2 cellular contexts compared by ENCODE assay signal in the genomic region with DNA sequence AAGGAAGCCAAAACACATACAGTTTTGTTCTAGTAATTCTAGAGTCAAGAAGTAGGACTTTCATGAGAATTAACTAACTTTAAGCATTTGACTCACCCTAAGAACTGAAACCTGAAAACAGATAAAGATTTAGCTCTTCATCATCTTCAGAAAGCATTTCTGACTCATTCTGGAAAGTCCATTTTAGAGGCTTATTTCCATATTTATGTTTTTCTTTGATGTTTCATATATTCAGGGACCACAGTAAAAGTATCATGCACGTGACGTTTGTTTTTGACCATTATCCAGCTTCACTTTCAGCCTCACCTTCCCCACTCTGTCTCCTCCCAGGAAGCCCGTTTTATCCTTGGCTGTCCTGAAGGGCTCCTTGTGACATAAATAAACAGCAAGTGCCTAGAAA.
TF ChIP-seq lines count a peak whose summit lies in the region.

No MANE protein-coding gene starts in this region.

TF ChIP-seq in WTC11, 78 proteins besides CTCF, POLR2A, EP300 and RAD21 (continued from another document):
- TF ChIP-seq, protein P1, sequence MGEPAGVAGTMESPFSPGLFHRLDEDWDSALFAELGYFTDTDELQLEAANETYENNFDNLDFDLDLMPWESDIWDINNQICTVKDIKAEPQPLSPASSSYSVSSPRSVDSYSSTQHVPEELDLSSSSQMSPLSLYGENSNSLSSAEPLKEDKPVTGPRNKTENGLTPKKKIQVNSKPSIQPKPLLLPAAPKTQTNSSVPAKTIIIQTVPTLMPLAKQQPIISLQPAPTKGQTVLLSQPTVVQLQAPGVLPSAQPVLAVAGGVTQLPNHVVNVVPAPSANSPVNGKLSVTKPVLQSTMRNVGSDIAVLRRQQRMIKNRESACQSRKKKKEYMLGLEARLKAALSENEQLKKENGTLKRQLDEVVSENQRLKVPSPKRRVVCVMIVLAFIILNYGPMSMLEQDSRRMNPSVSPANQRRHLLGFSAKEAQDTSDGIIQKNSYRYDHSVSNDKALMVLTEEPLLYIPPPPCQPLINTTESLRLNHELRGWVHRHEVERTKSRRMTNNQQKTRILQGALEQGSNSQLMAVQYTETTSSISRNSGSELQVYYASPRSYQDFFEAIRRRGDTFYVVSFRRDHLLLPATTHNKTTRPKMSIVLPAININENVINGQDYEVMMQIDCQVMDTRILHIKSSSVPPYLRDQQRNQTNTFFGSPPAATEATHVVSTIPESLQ (CRISPR knock-in tag; IDR thresholded peaks at IDR 0.05) = no peak
- no peak for TF ChIP-seq CREM (CRISPR knock-in tag; IDR thresholded peaks at IDR 0.05)

TF ChIP-seq in GM23338, 12 proteins besides CTCF, POLR2A, EP300 and RAD21 (continued from another document):
- TF ChIP-seq, protein P2, sequence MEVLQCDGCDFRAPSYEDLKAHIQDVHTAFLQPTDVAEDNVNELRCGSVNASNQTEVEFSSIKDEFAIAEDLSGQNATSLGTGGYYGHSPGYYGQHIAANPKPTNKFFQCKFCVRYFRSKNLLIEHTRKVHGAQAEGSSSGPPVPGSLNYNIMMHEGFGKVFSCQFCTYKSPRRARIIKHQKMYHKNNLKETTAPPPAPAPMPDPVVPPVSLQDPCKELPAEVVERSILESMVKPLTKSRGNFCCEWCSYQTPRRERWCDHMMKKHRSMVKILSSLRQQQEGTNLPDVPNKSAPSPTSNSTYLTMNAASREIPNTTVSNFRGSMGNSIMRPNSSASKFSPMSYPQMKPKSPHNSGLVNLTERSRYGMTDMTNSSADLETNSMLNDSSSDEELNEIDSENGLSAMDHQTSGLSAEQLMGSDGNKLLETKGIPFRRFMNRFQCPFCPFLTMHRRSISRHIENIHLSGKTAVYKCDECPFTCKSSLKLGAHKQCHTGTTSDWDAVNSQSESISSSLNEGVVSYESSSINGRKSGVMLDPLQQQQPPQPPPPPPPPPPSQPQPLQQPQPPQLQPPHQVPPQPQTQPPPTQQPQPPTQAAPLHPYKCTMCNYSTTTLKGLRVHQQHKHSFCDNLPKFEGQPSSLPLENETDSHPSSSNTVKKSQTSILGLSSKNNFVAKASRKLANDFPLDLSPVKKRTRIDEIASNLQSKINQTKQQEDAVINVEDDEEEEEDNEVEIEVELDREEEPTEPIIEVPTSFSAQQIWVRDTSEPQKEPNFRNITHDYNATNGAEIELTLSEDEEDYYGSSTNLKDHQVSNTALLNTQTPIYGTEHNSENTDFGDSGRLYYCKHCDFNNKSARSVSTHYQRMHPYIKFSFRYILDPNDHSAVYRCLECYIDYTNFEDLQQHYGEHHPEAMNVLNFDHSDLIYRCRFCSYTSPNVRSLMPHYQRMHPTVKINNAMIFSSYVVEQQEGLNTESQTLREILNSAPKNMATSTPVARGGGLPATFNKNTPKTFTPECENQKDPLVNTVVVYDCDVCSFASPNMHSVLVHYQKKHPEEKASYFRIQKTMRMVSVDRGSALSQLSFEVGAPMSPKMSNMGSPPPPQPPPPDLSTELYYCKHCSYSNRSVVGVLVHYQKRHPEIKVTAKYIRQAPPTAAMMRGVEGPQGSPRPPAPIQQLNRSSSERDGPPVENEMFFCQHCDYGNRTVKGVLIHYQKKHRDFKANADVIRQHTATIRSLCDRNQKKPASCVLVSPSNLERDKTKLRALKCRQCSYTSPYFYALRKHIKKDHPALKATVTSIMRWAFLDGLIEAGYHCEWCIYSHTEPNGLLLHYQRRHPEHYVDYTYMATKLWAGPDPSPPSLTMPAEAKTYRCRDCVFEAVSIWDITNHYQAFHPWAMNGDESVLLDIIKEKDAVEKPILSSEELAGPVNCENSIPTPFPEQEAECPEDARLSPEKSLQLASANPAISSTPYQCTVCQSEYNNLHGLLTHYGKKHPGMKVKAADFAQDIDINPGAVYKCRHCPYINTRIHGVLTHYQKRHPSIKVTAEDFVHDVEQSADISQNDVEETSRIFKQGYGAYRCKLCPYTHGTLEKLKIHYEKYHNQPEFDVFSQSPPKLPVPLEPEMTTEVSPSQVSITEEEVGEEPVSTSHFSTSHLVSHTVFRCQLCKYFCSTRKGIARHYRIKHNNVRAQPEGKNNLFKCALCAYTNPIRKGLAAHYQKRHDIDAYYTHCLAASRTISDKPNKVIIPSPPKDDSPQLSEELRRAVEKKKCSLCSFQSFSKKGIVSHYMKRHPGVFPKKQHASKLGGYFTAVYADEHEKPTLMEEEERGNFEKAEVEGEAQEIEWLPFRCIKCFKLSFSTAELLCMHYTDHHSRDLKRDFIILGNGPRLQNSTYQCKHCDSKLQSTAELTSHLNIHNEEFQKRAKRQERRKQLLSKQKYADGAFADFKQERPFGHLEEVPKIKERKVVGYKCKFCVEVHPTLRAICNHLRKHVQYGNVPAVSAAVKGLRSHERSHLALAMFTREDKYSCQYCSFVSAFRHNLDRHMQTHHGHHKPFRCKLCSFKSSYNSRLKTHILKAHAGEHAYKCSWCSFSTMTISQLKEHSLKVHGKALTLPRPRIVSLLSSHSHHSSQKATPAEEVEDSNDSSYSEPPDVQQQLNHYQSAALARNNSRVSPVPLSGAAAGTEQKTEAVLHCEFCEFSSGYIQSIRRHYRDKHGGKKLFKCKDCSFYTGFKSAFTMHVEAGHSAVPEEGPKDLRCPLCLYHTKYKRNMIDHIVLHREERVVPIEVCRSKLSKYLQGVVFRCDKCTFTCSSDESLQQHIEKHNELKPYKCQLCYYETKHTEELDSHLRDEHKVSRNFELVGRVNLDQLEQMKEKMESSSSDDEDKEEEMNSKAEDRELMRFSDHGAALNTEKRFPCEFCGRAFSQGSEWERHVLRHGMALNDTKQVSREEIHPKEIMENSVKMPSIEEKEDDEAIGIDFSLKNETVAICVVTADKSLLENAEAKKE (CRISPR knock-in tag; IDR thresholded peaks at IDR 0.05) = no peak
- TF ChIP-seq NANOG (IDR thresholded peaks at IDR 0.05; ENCODE audit: borderline replicate concordance) = no peak
- TF ChIP-seq, protein P3, sequence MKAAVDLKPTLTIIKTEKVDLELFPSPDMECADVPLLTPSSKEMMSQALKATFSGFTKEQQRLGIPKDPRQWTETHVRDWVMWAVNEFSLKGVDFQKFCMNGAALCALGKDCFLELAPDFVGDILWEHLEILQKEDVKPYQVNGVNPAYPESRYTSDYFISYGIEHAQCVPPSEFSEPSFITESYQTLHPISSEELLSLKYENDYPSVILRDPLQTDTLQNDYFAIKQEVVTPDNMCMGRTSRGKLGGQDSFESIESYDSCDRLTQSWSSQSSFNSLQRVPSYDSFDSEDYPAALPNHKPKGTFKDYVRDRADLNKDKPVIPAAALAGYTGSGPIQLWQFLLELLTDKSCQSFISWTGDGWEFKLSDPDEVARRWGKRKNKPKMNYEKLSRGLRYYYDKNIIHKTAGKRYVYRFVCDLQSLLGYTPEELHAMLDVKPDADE (IDR thresholded peaks at IDR 0.05) = no peak
- no peak for TF ChIP-seq JUNB (IDR thresholded peaks at IDR 0.05; ENCODE audit: unreplicated experiment)
- no peak for TF ChIP-seq POLR2AphosphoS5 (IDR thresholded peaks at IDR 0.05; ENCODE audit: low read depth)
- no peak for TF ChIP-seq EZH2 (IDR thresholded peaks at IDR 0.05; ENCODE audit: low read depth, unreplicated experiment)
- TF ChIP-seq CREB1 (CRISPR knock-in tag; IDR thresholded peaks at IDR 0.05; ENCODE audit: low read depth) = no peak
- TF ChIP-seq ZNF114 (CRISPR knock-in tag; IDR thresholded peaks at IDR 0.05) = no peak
- TF ChIP-seq, protein P4, sequence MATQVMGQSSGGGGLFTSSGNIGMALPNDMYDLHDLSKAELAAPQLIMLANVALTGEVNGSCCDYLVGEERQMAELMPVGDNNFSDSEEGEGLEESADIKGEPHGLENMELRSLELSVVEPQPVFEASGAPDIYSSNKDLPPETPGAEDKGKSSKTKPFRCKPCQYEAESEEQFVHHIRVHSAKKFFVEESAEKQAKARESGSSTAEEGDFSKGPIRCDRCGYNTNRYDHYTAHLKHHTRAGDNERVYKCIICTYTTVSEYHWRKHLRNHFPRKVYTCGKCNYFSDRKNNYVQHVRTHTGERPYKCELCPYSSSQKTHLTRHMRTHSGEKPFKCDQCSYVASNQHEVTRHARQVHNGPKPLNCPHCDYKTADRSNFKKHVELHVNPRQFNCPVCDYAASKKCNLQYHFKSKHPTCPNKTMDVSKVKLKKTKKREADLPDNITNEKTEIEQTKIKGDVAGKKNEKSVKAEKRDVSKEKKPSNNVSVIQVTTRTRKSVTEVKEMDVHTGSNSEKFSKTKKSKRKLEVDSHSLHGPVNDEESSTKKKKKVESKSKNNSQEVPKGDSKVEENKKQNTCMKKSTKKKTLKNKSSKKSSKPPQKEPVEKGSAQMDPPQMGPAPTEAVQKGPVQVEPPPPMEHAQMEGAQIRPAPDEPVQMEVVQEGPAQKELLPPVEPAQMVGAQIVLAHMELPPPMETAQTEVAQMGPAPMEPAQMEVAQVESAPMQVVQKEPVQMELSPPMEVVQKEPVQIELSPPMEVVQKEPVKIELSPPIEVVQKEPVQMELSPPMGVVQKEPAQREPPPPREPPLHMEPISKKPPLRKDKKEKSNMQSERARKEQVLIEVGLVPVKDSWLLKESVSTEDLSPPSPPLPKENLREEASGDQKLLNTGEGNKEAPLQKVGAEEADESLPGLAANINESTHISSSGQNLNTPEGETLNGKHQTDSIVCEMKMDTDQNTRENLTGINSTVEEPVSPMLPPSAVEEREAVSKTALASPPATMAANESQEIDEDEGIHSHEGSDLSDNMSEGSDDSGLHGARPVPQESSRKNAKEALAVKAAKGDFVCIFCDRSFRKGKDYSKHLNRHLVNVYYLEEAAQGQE (IDR thresholded peaks at IDR 0.05; ENCODE audit: unreplicated experiment) = no peak
